ENCODE assay signal across 1 cellular context in the genomic region with DNA sequence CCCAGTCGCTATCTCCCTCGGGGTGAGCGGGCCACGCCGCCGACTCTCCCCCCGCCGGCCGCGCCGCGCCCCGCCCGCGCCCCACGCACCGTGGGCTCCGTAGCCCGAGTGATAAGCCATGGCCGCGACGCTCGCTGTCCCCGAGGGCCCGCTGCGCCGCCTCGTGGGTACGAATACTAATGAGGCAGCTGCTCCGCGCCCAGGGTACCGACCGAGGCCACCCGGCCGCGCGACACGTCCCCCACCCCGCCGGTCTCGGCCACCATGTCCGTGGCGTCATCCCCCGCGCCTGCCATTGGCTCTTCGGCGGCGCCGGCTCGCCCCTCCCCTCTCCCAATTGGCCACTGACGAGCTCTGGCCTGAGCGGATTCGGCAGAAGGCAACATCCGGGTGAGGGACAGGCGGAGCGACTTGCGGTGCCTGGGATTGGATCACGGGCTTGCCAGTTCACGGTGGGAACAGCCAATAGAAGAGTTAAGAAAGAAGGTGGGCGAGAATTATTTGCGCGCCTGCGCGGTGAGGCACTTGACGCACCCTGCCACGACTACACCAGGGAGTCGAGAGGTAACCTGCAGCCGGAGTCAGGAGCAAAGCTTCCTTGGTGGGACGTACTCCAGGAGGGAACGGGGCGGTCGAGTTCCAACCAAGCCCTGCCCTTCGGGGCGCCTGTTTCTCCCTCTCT.
TF ChIP-seq lines count a peak whose summit lies in the region.

A gene with protein sequence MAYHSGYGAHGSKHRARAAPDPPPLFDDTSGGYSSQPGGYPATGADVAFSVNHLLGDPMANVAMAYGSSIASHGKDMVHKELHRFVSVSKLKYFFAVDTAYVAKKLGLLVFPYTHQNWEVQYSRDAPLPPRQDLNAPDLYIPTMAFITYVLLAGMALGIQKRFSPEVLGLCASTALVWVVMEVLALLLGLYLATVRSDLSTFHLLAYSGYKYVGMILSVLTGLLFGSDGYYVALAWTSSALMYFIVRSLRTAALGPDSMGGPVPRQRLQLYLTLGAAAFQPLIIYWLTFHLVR (minus strand): TSS at position 278 of the 682 bp plus-strand sequence. CDS start 158 bp downstream, at position 120.

TF ChIP-seq in WTC11, 78 proteins besides CTCF, POLR2A, EP300 and RAD21 (continued from another document):
- TF ChIP-seq, protein P1, sequence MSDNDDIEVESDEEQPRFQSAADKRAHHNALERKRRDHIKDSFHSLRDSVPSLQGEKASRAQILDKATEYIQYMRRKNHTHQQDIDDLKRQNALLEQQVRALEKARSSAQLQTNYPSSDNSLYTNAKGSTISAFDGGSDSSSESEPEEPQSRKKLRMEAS (CRISPR knock-in tag; IDR thresholded peaks at IDR 0.05) = peak; percentile 53; the same call in 1 of the 2 replicates
